ENCODE assay signal across 8 cellular contexts in genomic region chr1:93614550-93615200, GRCh38.
DNase-seq lines count a peak whose midpoint lies in the region; ATAC-seq, FAIRE-seq and TF ChIP-seq lines count a peak whose summit lies in the region.

No MANE protein-coding gene starts in this region.

- H4K20me1 ChIP-seq in MM.1S (ENCODE audit: insufficient read depth, low read length) = no peaks in the 10 kb centered on the region

- H3K9me3 Mint-ChIP-seq in brain (peaks cover 0 to 3% (median 0%) of the 10 kb centered on the region in 5 experiments), mesothelial cell of epicardium (no peaks in the 10 kb centered on the region)

- H3K27me3 ChIP-seq in MM.1S (replicated peaks; ENCODE audit: insufficient read depth, low read length) = no peaks in the 10 kb centered on the region

- no peak for ATAC-seq in A549
- ATAC-seq in HG03521 (IDR thresholded peaks at IDR 0.05; ENCODE audit: unreplicated experiment) = no peak

- H3K4me1 ChIP-seq in A549 (peaks cover 82% of the 10 kb centered on the region), MM.1S (ENCODE audit: low read length) (no peaks in the 10 kb centered on the region)

- no peak overlapping the region for H3K9ac ChIP-seq in MM.1S (ENCODE audit: low read length)

- peak overlapping the region; percentile 73 for H3K4me2 ChIP-seq in A549
- no peak overlapping the region for H3K4me2 ChIP-seq in MM.1S (ENCODE audit: low read depth, low read length)

- H3K27me3 Mint-ChIP-seq in brain (no peaks in the 10 kb centered on the region), mesothelial cell of epicardium (ENCODE audit: low read depth) (no peaks in the 10 kb centered on the region)

- 59% methylated on average over 11 of the region's 11 CpGs for WGBS in A549 (ENCODE audit: missing lambda C conversion rate)

- H3K4me3 ChIP-seq in A549 = no peak overlapping the region
- no peak overlapping the region for H3K4me3 ChIP-seq in MM.1S (ENCODE audit: low read length)

- H3K79me2 ChIP-seq in MM.1S (ENCODE audit: low read length) = no peaks in the 10 kb centered on the region

- CTCF ChIA-PET in A549 (lab: Yijun Ruan, JAX) = interaction anchor here (0.6 to 4.3 kb wide), 7 partner anchors 15 to 229 kb away, joined by 3 to 15 read pairs (median 6); no protein-coding TSS in a partner anchor

- H3K27ac ChIP-seq in A549 (peak overlapping the region; percentile 99), MM.1S (ENCODE audit: low read length) (no peak overlapping the region)

- H3K4me3 Mint-ChIP-seq in brain = peak overlapping the region in 4 of 5 experiments; percentile 47 to 77 (median 62)
- H3K4me3 Mint-ChIP-seq in mesothelial cell of epicardium = no peak overlapping the region

- no peaks in the 10 kb centered on the region for H3K9me2 ChIP-seq in MM.1S (replicated peaks; ENCODE audit: insufficient read depth, low read length)

- no peak for TF ChIP-seq POLR2A in A549 (IDR thresholded peaks at IDR 0.05; ENCODE audit: low read length)

- POLR2A ChIA-PET in A549 (lab: Yijun Ruan, JAX) = interaction anchor here (0.6 kb wide), 1 partner anchor 796 kb away, joined by 7 read pairs; no protein-coding TSS in a partner anchor

- TF ChIP-seq CTCF in A549 (IDR thresholded peaks at IDR 0.05) (no peak), brain (conservative IDR thresholded peaks at IDR 0.05) (no peak), mesothelial cell of epicardium (IDR thresholded peaks at IDR 0.05; ENCODE audit: unreplicated experiment) (no peak), MM.1S (IDR thresholded peaks at IDR 0.05; ENCODE audit: low read length) (no peak)

- TF ChIP-seq RAD21 in A549 (conservative IDR thresholded peaks at IDR 0.05 in 1 of 2, IDR thresholded peaks at IDR 0.05 in 1 of 2) = no peak

- no peaks in the 10 kb centered on the region for H3F3A ChIP-seq in MM.1S (ENCODE audit: insufficient read depth, low read length)

- H3K4me1 Mint-ChIP-seq in brain (peaks cover 95% of the 10 kb centered on the region), mesothelial cell of epicardium (peaks cover 55% of the 10 kb centered on the region)

- H3K9me3 ChIP-seq in A549 = no peaks in the 10 kb centered on the region
- no peaks in the 10 kb centered on the region for H3K9me3 ChIP-seq in MM.1S (replicated peaks; ENCODE audit: insufficient read depth, low read length)

- no peak for FAIRE-seq in A549 (lab: Jason Lieb, UNC)

- H3K36me3 Mint-ChIP-seq in brain (no peaks in the 10 kb centered on the region), mesothelial cell of epicardium (no peaks in the 10 kb centered on the region)

- H3K36me3 ChIP-seq in MM.1S (replicated peaks; ENCODE audit: insufficient read depth, low read length) = no peaks in the 10 kb centered on the region

- H3K27ac Mint-ChIP-seq in brain = peak overlapping the region; percentile 35 to 96 (median 81)
- peak overlapping the region; percentile 52 for H3K27ac Mint-ChIP-seq in mesothelial cell of epicardium

- TF ChIP-seq EP300 in A549 (IDR thresholded peaks at IDR 0.05) = no peak

- no peak overlapping the region for H2AFZ ChIP-seq in MM.1S (ENCODE audit: low read length)

- DNase-seq in A549 (ENCODE audit: low read depth in 1 of 2, low spot score in 1 of 2) (no peak), NCI-H1092 (lab: John Stamatoyannopoulos, UW) (peak; percentile 31), mesothelial cell of epicardium (ENCODE audit: low spot score in 2 of 2, unreplicated experiment in 2 of 2) (no peak), MM.1S (no peak)
- no peak for DNase-seq in effector CD4-positive, alpha-beta T cell
- no peak for DNase-seq in stimulated activated CD4-positive, alpha-beta T cell treated with anti-CD3 and anti-CD28 coated beads, Interleukin-15, amount 100 ng/mL, for 24 hours

TF ChIP-seq in A549, 52 proteins besides CTCF, POLR2A, EP300 and RAD21:
- TF ChIP-seq MYC (IDR thresholded peaks at IDR 0.05; ENCODE audit: borderline replicate concordance, low read length) (no peak), CEBPB (IDR thresholded peaks at IDR 0.05) (0 out of 4 replicates have a peak, but pooled peaks of 1 of the 2 experiments have one; percentile 15)
